13 cellular contexts compared by ENCODE assay signal in the genomic region with DNA sequence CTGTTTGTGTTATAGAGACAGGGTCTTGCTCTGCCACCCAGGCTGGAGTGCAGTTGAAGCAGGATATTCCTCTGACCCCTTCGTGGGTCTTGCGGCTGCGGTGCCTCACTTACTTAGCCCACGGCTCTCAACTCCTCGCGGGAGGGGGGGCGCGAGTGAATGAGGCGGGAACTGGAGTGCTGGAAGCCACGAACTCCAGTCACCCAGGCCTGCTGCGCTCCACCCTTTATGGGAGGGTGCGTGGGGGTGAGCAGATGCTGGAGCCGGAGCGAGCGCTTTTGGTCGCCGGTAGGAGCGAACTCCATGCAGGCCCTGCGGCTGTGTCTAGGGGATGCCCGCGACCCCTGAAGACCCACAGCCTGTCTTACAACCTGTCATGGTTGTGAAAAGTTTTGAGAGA. TPM values are rescaled to one million over a fixed set of nuclear protein-coding genes. Genes with fewer than 3 reads are reported as not detected.
A peak's percentile ranks its signal among the peaks of the same experiment; 100 is the strongest.
DNase-seq lines count a peak whose midpoint lies in the region; ATAC-seq, FAIRE-seq and TF ChIP-seq lines count a peak whose summit lies in the region.
"Had no signal": no experiment of that assay in that cellular context is flagged by ENCODE, and none has a peak within 500 bp of the region (broad histone marks: within the 10 kb centered on the region; RNA-seq: fewer than 3 reads in every experiment).

No MANE protein-coding gene starts in this region.

- peak overlapping the region; percentile 57 for H3K4me3 Mint-ChIP-seq in astrocyte (ENCODE audit: unreplicated experiment)
- H3K4me3 Mint-ChIP-seq in naive thymus-derived CD4-positive, alpha-beta T cell = peak overlapping the region; percentile 46 to 99 (median 78)

- no peak for FAIRE-seq in astrocyte (lab: Jason Lieb, UNC)
- no peak for FAIRE-seq in D721Med (lab: Jason Lieb, UNC)
- FAIRE-seq: keratinocyte had no signal

- H3K9me3 ChIP-seq in BLaER1 = no peaks in the 10 kb centered on the region
- no peaks in the 10 kb centered on the region for H3K9me3 ChIP-seq in astrocyte (ENCODE audit: insufficient read depth, low read depth, low read length)
- no peaks in the 10 kb centered on the region for H3K9me3 ChIP-seq in naive thymus-derived CD4-positive, alpha-beta T cell (ENCODE audit: control insufficient read depth in 2 of 3, low read length in 3 of 3)

- H3K4me1 Mint-ChIP-seq in astrocyte (ENCODE audit: low read depth, unreplicated experiment) = peaks cover 12% of the 10 kb centered on the region
- peaks cover 27 to 81% (median 53%) of the 10 kb centered on the region in 7 donors for H3K4me1 Mint-ChIP-seq in naive thymus-derived CD4-positive, alpha-beta T cell

- H3K36me3 Mint-ChIP-seq in astrocyte (ENCODE audit: low read depth, unreplicated experiment) = peaks cover 16% of the 10 kb centered on the region
- H3K36me3 Mint-ChIP-seq in naive thymus-derived CD4-positive, alpha-beta T cell = peaks cover 6 to 36% (median 21%) of the 10 kb centered on the region in 5 donors

- H3K4me3 ChIP-seq in BLaER1 = no peak overlapping the region
- H3K4me3 ChIP-seq in H7 (ENCODE audit: insufficient read depth, low read depth, low read length) = no peak overlapping the region
- no peak overlapping the region for H3K4me3 ChIP-seq in astrocyte (ENCODE audit: insufficient read depth, low read depth, low read length)
- H3K4me3 ChIP-seq in naive thymus-derived CD4-positive, alpha-beta T cell (ENCODE audit: low read length) = no peak overlapping the region

- H3K4me2 ChIP-seq in BLaER1 = peak overlapping the region; percentile 73
- no peak overlapping the region for H3K4me2 ChIP-seq in astrocyte (ENCODE audit: low read length)

- no peak overlapping the region for H2AFZ ChIP-seq in astrocyte (ENCODE audit: low read depth, low read length)
- H2AFZ ChIP-seq: parathyroid adenoma had no signal

- intact Hi-C loops in naive thymus-derived CD4-positive, alpha-beta T cell (cut with micrococcal nuclease) = no loop called here

- no peak for ATAC-seq in naive thymus-derived CD4-positive, alpha-beta T cell
- ATAC-seq in GM21619 (IDR thresholded peaks at IDR 0.05; ENCODE audit: unreplicated experiment) = no peak

- peaks cover 43% of the 10 kb centered on the region for H3K79me2 ChIP-seq in astrocyte (ENCODE audit: insufficient read depth, low read length)

- H3K27me3 Mint-ChIP-seq in astrocyte (ENCODE audit: low read depth, unreplicated experiment) = no peaks in the 10 kb centered on the region
- H3K27me3 Mint-ChIP-seq in naive thymus-derived CD4-positive, alpha-beta T cell = peaks cover 0 to 3% (median 0%) of the 10 kb centered on the region in 5 donors

- H3K27ac ChIP-seq in BLaER1 (no peak overlapping the region), astrocyte (ENCODE audit: low read depth, low read length) (no peak overlapping the region)
- H3K27ac ChIP-seq in naive thymus-derived CD4-positive, alpha-beta T cell (ENCODE audit: low read depth, low read length) = no peak overlapping the region
- H3K27ac ChIP-seq: parathyroid adenoma had no signal

- H3K4me1 ChIP-seq in BLaER1 (peaks cover 34% of the 10 kb centered on the region), astrocyte (ENCODE audit: insufficient read depth, low read length) (peaks cover 4% of the 10 kb centered on the region)
- peaks cover 14 to 19% of the 10 kb centered on the region in 2 donors for H3K4me1 ChIP-seq in naive thymus-derived CD4-positive, alpha-beta T cell (ENCODE audit: control insufficient read depth in 2 of 2, insufficient read depth in 2 of 2, low read length in 2 of 2)

- CTCF ChIA-PET in naive thymus-derived CD4-positive, alpha-beta T cell (lab: Charles Lee) = no interaction called here

- H3K27me3 ChIP-seq in BLaER1 (no peaks in the 10 kb centered on the region), H7 (ENCODE audit: control insufficient read depth, insufficient read depth, low read length) (no peaks in the 10 kb centered on the region), astrocyte (ENCODE audit: insufficient read depth, low read length) (no peaks in the 10 kb centered on the region)
- no peaks in the 10 kb centered on the region for H3K27me3 ChIP-seq in naive thymus-derived CD4-positive, alpha-beta T cell (ENCODE audit: control insufficient read depth in 2 of 2, insufficient read depth in 2 of 2, low read length in 2 of 2)

- peaks cover 22% of the 10 kb centered on the region for H3K36me3 ChIP-seq in BLaER1
- H3K36me3 ChIP-seq in H7 (replicated peaks; ENCODE audit: control insufficient read depth, insufficient read depth, low read length) = peaks cover 10% of the 10 kb centered on the region
- peaks cover 6% of the 10 kb centered on the region for H3K36me3 ChIP-seq in astrocyte (ENCODE audit: insufficient read depth, low read length)
- H3K36me3 ChIP-seq in naive thymus-derived CD4-positive, alpha-beta T cell (ENCODE audit: control insufficient read depth in 2 of 3, insufficient read depth in 3 of 3, low read length in 3 of 3) = peaks cover 0 to 6% (median 0%) of the 10 kb centered on the region in 3 experiments

- POLR2A ChIA-PET in naive thymus-derived CD4-positive, alpha-beta T cell (lab: Charles Lee) = interaction anchor here (3.8 to 5.8 kb wide), 2 partner anchors 13 to 39 kb away, joined by 32 to 96 read pairs; a partner anchor contains a TSS

- no peaks in the 10 kb centered on the region for H3K9me3 Mint-ChIP-seq in astrocyte (ENCODE audit: unreplicated experiment)
- H3K9me3 Mint-ChIP-seq in naive thymus-derived CD4-positive, alpha-beta T cell = peaks cover 0 to 2% (median 0%) of the 10 kb centered on the region in 11 donors

- H3K9ac ChIP-seq in BLaER1 = no peak overlapping the region
- no peak overlapping the region for H3K9ac ChIP-seq in astrocyte (ENCODE audit: low read length)
- H3K9ac ChIP-seq: parathyroid adenoma had no signal

- peak; percentile 22 for DNase-seq in H7
- DNase-seq in astrocyte (ENCODE audit: low read depth) = no peak
- no peak for DNase-seq in naive thymus-derived CD4-positive, alpha-beta T cell
- DNase-seq in D721Med (ENCODE audit: insufficient read length, low spot score) = no peak
- no peak for DNase-seq in stimulated activated CD4-positive, alpha-beta T cell treated with anti-CD3 and anti-CD28 coated beads, Interleukin-4, amount 100 ng/mL, for 1 hour
- no peak for DNase-seq in NCI-H1930 (lab: John Stamatoyannopoulos, UW)
- DNase-seq: foreskin fibroblast, NCI-H1105 treated with DMSO at 0.1 percent for 48 hours, Right ventricle myocardium superior had no signal

- H3K27ac Mint-ChIP-seq in astrocyte (ENCODE audit: unreplicated experiment) = no peak overlapping the region
- H3K27ac Mint-ChIP-seq in naive thymus-derived CD4-positive, alpha-beta T cell = peak overlapping the region in 5 of 9 donors; percentile 12 to 100 (median 60)

- H4K20me1 ChIP-seq in BLaER1 (peaks cover 32% of the 10 kb centered on the region), astrocyte (ENCODE audit: insufficient read depth, low read length) (peaks cover 19% of the 10 kb centered on the region)

- no peak for TF ChIP-seq CTCF in astrocyte (IDR thresholded peaks at IDR 0.05; ENCODE audit: insufficient read depth, low read depth, low read length)
- no peak for TF ChIP-seq CTCF in D721Med (IDR thresholded peaks at IDR 0.05; ENCODE audit: insufficient read depth, missing control alignments)

RNA-seq across cellular contexts. Expression of a gene that starts 1.8 kb away (rescaled TPM):
- total RNA-seq in H7 (2014; rRNA removed; shearing (Covaris generic)) = 19.3 and 27.0 TPM in 2 replicates
- total RNA-seq in astrocyte = 12.7 and 14.8 TPM in 2 replicates
- 10 to 100 TPM; 16.4 to 42.5 (median 27.2) TPM for total RNA-seq in naive thymus-derived CD4-positive, alpha-beta T cell
- polyA plus RNA-seq in naive thymus-derived CD4-positive, alpha-beta T cell = 10 to 100 TPM; 13.6 to 22.2 TPM

RNA-seq across cellular contexts. Expression of a gene that starts 2.0 kb away (rescaled TPM):
- total RNA-seq in H7 (2014; rRNA removed; shearing (Covaris generic)) = 84.6 and 171 TPM in 2 replicates
- 131 and 145 TPM in 2 replicates for total RNA-seq in astrocyte
- total RNA-seq in naive thymus-derived CD4-positive, alpha-beta T cell = 100 to 1,000 TPM; 116 to 197 (median 183) TPM
- polyA plus RNA-seq in naive thymus-derived CD4-positive, alpha-beta T cell = 10 to 100 TPM; 21.2 to 28.3 TPM

RNA-seq across cellular contexts. Expression of a gene that starts 40.8 kb away (rescaled TPM):
- total RNA-seq in H7 (2014; rRNA removed; shearing (Covaris generic)) = 24.5 and 36.8 TPM in 2 replicates
- 37.0 and 40.0 TPM in 2 replicates for total RNA-seq in astrocyte
- 10 to 100 TPM; 47.7 to 75.9 (median 65.6) TPM for total RNA-seq in naive thymus-derived CD4-positive, alpha-beta T cell
- 10 to 100 TPM; 17.3 to 32.9 TPM for polyA plus RNA-seq in naive thymus-derived CD4-positive, alpha-beta T cell
